Comparison of ENCODE assay signal across 15 cellular contexts in genomic region chr1:115218034-115218405, GRCh38.
A peak's percentile ranks its signal among the peaks of the same experiment; 100 is the strongest.
DNase-seq lines count a peak whose midpoint lies in the region; ATAC-seq, FAIRE-seq and TF ChIP-seq lines count a peak whose summit lies in the region.
"Had no signal": no experiment of that assay in that cellular context is flagged by ENCODE, and none has a peak within 500 bp of the region (broad histone marks: within the 10 kb centered on the region; RNA-seq: fewer than 3 reads in every experiment).

No MANE protein-coding gene starts in this region.

- peak; percentile 84 for ATAC-seq in sciatic nerve
- ATAC-seq in HG03520 (IDR thresholded peaks at IDR 0.05; ENCODE audit: unreplicated experiment): no peak
- ATAC-seq: HepG2 had no signal

- FAIRE-seq in frontal cortex (lab: Jason Lieb, UNC): no peak
- FAIRE-seq: H54, HepG2 had no signal

- H3K27ac ChIP-seq in right atrium auricular region: peak overlapping the region; percentile 5 to 62
- H3K27ac ChIP-seq: 22Rv1, BLaER1, GM23248 had no signal

- no peak overlapping the region for H3K4me3 ChIP-seq in right atrium auricular region
- H3K4me3 ChIP-seq: BLaER1, GM23248 had no signal

- H3K4me1 ChIP-seq in right atrium auricular region: peaks cover 0 to 21% of the 10 kb centered on the region in 2 donors
- H3K4me1 ChIP-seq: BLaER1 had no signal

- H3K36me3 ChIP-seq in right atrium auricular region: no peaks in the 10 kb centered on the region
- H3K36me3 ChIP-seq: BLaER1 had no signal

- DNase-seq in DMS 273 (lab: John Stamatoyannopoulos, UW; ENCODE audit: unreplicated experiment): peak; percentile 10
- DNase-seq in DMS 273 treated with DMSO at 0.1 percent for 48 hours (lab: John Stamatoyannopoulos, UW): no peak
- DNase-seq in brain pericyte (ENCODE audit: low read depth, low spot score): peak; percentile 5
- no peak for DNase-seq in right atrium auricular region (ENCODE audit: low spot score)
- no peak for DNase-seq in sciatic nerve (ENCODE audit: low spot score)
- DNase-seq in NCI-H446 treated with DMSO at 0.1 percent for 48 hours (lab: John Stamatoyannopoulos, UW): no peak
- DNase-seq in frontal cortex (ENCODE audit: low spot score in 2 of 2): no peak
- DNase-seq: Caco-2; CD8-positive, alpha-beta memory T cell had no signal

- no peak for TF ChIP-seq CTCF in right atrium auricular region (IDR thresholded peaks at IDR 0.05)

- no peaks in the 10 kb centered on the region for H3K27me3 ChIP-seq in right atrium auricular region
- H3K27me3 ChIP-seq: BLaER1 had no signal

- H3K9me3 ChIP-seq in right atrium auricular region: no peaks in the 10 kb centered on the region
- H3K9me3 ChIP-seq: BLaER1, Caco-2 had no signal

- intact Hi-C loops in sciatic nerve (cut with DNase I): no loop called here

Comparison
In these comparisons a context has a peak if more than half of its experiments do, and no peak if none do; other contexts are left out.
1. DNase-seq: peak in DMS 273 (single experiment) and brain pericyte (single experiment); none in DMS 273 treated with DMSO at 0.1 percent for 48 hours (single experiment), right atrium auricular region (single experiment), sciatic nerve (single experiment), NCI-H446 treated with DMSO at 0.1 percent for 48 hours (single experiment) and frontal cortex (0 of 2).